In the genomic region with DNA sequence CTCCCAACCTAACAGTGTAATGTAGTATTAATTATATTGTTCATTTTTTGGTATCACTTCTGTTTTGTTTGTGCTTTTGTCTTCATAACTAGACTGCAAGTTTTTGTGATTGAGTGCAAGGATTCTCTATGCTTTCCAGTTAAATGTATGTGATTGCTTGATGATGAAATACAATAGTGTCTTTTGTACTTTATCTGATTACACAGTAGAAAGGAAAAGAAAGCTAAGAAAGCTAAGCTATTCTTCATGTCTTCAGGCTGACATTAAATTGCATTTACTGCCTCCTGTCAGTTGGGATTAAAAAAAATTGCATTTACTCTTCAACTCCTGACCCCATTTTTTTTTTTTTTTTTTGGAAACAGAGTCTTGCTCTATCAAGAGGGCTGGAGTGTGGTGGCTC, we compare ENCODE assay signal across 2 cellular contexts.
TF ChIP-seq lines count a peak whose summit lies in the region.

No MANE protein-coding gene starts in this region.

TF ChIP-seq in HEK293, 187 proteins besides CTCF, POLR2A, EP300 and RAD21:
- TF ChIP-seq, protein P1, sequence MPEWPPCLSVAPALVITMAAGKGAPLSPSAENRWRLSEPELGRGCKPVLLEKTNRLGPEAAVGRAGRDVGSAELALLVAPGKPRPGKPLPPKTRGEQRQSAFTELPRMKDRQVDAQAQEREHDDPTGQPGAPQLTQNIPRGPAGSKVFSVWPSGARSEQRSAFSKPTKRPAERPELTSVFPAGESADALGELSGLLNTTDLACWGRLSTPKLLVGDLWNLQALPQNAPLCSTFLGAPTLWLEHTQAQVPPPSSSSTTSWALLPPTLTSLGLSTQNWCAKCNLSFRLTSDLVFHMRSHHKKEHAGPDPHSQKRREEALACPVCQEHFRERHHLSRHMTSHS (tag by site-specific recombination; IDR thresholded peaks at IDR 0.05) = no peak
- TF ChIP-seq ZNF596 (tag by site-specific recombination; IDR thresholded peaks at IDR 0.05) (no peak), ZNF610 (tag by site-specific recombination; IDR thresholded peaks at IDR 0.05; ENCODE audit: borderline replicate concordance) (no peak)
- TF ChIP-seq, protein P2, sequence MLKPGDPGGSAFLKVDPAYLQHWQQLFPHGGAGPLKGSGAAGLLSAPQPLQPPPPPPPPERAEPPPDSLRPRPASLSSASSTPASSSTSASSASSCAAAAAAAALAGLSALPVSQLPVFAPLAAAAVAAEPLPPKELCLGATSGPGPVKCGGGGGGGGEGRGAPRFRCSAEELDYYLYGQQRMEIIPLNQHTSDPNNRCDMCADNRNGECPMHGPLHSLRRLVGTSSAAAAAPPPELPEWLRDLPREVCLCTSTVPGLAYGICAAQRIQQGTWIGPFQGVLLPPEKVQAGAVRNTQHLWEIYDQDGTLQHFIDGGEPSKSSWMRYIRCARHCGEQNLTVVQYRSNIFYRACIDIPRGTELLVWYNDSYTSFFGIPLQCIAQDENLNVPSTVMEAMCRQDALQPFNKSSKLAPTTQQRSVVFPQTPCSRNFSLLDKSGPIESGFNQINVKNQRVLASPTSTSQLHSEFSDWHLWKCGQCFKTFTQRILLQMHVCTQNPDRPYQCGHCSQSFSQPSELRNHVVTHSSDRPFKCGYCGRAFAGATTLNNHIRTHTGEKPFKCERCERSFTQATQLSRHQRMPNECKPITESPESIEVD (tag by site-specific recombination; IDR thresholded peaks at IDR 0.05) = 0 out of 2 replicates have a peak, but pooled peaks have one; percentile 19

TF ChIP-seq in K562, 482 proteins besides CTCF, POLR2A, EP300 and RAD21:
- TF ChIP-seq, protein P3, sequence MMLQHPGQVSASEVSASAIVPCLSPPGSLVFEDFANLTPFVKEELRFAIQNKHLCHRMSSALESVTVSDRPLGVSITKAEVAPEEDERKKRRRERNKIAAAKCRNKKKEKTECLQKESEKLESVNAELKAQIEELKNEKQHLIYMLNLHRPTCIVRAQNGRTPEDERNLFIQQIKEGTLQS (IDR thresholded peaks at IDR 0.05) = peak; percentile 66
- TF ChIP-seq, protein P3 (CRISPR knock-in tag; conservative IDR thresholded peaks at IDR 0.05) = no peak
- no peak for TF ChIP-seq SETDB1 (IDR thresholded peaks at IDR 0.05; ENCODE audit: low read length)
TF ChIP-seq in K562: peak in this region for 1.
